ENCODE assay signal across 22 cellular contexts in the genomic region with DNA sequence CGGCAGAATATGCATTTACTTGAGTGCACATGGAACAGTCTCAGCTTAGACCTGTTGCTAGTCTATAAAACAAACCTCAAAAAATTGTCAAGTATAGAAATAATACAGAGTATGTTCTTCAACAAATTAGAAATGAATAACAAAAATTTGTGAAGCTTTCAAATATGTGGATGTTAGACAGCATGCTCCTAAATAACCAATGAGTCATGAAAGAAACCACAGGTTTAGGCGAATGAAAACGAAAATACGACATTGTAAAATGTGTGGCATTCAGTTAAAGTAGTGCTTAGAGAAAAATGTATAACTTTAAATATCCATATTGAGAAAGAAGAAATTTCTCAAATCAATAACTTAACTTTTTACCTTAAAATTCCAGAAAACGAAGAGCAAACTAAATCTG.
"Had no signal": no experiment of that assay in that cellular context is flagged by ENCODE, and none has a peak within 500 bp of the region (broad histone marks: within the 10 kb centered on the region; RNA-seq: fewer than 3 reads in every experiment).

No MANE protein-coding gene starts in this region.

- H3K4me3 ChIP-seq: MG63, SJSA1, SK-N-MC had no signal

- ATAC-seq: Panc1, Right ventricle myocardium inferior had no signal

- H3K4me1 ChIP-seq: SJSA1 had no signal

- H3K9me3 ChIP-seq: MG63, SJSA1 had no signal

- H3K27ac ChIP-seq: HL-60, SJSA1, SK-N-MC had no signal

- DNase-seq: KBM-7; MG63; NCI-H1092; NCI-H1105 treated with DMSO at 0.1 percent for 48 hours; NCI-H1417 treated with DMSO at 0.1 percent for 48 hours; NCI-H187; NCI-H2029; NCI-H2081 treated with DMSO at 0.1 percent for 48 hours; NCI-H2171; NCI-H226; NCI-H446; NCI-H510A; NCI-H524 treated with DMSO at 0.1 percent for 48 hours; NCI-H69; NCI-H774; NK-92 treated with Interleukin-12 subunit alpha and Interleukin-12 subunit beta, amount 100 ng/mL, for 24 hours; SHP77 treated with DMSO at 0.1 percent for 48 hours had no signal

- H3K36me3 ChIP-seq: MG63, SJSA1 had no signal

- H3K27me3 ChIP-seq: MG63, SJSA1 had no signal
